ENCODE assay signal across 9 cellular contexts in the genomic region with DNA sequence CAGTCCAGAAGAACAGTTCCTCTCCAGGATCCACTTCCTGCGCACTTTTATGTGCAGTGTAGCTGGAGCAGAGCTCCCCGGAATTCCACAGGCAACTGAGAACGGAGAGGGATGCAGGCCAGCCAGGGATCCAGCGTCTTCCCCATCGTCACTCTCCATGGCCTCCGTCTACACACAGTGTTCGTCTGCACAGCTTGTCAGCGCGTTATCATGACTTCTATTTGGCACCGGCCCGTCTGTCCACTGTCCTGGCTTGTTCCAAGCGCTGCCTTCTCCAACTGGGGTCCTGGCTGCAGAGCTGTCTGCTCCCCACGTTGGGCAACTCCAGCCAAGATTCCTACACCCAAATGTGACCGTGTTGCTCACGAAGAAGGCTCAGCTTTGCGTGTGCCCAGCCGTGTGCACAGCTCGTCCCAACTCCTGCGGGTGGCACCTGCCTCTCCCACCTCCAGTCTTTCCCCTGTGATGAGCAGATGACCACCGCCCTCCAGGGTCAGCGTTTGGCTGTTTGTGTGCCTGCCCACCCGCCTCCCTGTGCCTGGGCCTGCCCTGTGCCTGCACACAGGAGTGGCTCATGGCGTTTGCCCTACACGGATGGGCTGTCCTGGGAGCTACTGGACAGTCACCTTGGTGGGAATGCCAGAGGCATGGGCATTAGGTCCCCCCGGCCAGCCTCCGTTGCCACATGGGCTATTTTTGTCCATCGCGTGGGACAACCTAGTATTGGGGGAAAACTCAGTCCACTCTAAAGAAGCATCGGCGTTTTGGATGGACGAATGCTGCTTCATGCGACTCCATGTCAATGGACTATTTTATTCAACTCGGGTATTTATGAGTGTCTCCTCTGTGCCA. TPM values are rescaled to one million over a fixed set of nuclear protein-coding genes. Genes with fewer than 3 reads are reported as not detected.
DNase-seq lines count a peak whose midpoint lies in the region; ATAC-seq and TF ChIP-seq lines count a peak whose summit lies in the region.
"Had no signal": no experiment of that assay in that cellular context is flagged by ENCODE, and none has a peak within 500 bp of the region (broad histone marks: within the 10 kb centered on the region; RNA-seq: fewer than 3 reads in every experiment).

No MANE protein-coding gene starts in this region.

- H2BK5ac ChIP-seq in mesenchymal stem cell (ENCODE audit: low read depth, low read length, poor library complexity, severe bottlenecking), result no peak overlapping the region

- peaks cover 44 to 79% (median 66%) of the 10 kb centered on the region in 4 donors for H3K4me1 Mint-ChIP-seq in CD4-positive, alpha-beta memory T cell
- H3K4me1 Mint-ChIP-seq in T-helper 17 cell, result peaks cover 57% of the 10 kb centered on the region
- H3K4me1 Mint-ChIP-seq in progenitor cell of endocrine pancreas (ENCODE audit: low read depth), result peaks cover 16% of the 10 kb centered on the region

- H2AFZ ChIP-seq in mesenchymal stem cell (ENCODE audit: low read depth, low read length) (no peak overlapping the region), SK-N-SH (ENCODE audit: low read depth) (no peak overlapping the region)

- H3K4me3 Mint-ChIP-seq in CD4-positive, alpha-beta memory T cell, result peak overlapping the region; percentile 64 to 92 (median 90)
- H3K4me3 Mint-ChIP-seq in T-helper 17 cell (peak overlapping the region; percentile 94), progenitor cell of endocrine pancreas (ENCODE audit: low read depth) (peak overlapping the region; percentile 78)

- no peak overlapping the region for H3K18ac ChIP-seq in mesenchymal stem cell (ENCODE audit: low read depth in 1 of 2, low read length in 2 of 2)

- CTCF ChIA-PET in CD4-positive, alpha-beta memory T cell (lab: Charles Lee; ENCODE audit: partially characterized antibody), result interaction anchor here (1.1 to 6.1 kb wide), 7 partner anchors 13 to 120 kb away, joined by 3 to 42 read pairs (median 8); a partner anchor contains a TSS
- CTCF ChIA-PET in SK-N-SH (lab: Yijun Ruan, JAX), result interaction anchor here (0.7 to 1.3 kb wide), 3 partner anchors 12 to 122 kb away, joined by 3 to 5 read pairs (median 3); no protein-coding TSS in a partner anchor

- H3K4me1 ChIP-seq in CD4-positive, alpha-beta memory T cell (ENCODE audit: insufficient read depth, low read length), result peaks cover 71% of the 10 kb centered on the region
- H3K4me1 ChIP-seq in mesenchymal stem cell (ENCODE audit: control insufficient read depth, insufficient read depth, low read depth, low read length), result peaks cover 20% of the 10 kb centered on the region
- peaks cover 10 to 23% of the 10 kb centered on the region in 2 experiments; a peak in 3 of 4 replicates for H3K4me1 ChIP-seq in SK-N-SH (ENCODE audit: control insufficient read depth in 1 of 2, insufficient read depth in 2 of 2, low read depth in 1 of 2, low read length in 1 of 2)

- no peak overlapping the region for H3K4me2 ChIP-seq in mesenchymal stem cell (ENCODE audit: low read length, poor library complexity, severe bottlenecking)
- no peak overlapping the region for H3K4me2 ChIP-seq in SK-N-SH

- H3K27ac ChIP-seq in CD4-positive, alpha-beta memory T cell (ENCODE audit: low read depth, low read length), result peak overlapping the region; percentile 88
- no peak overlapping the region for H3K27ac ChIP-seq in mesenchymal stem cell (ENCODE audit: low read length, poor library complexity, severe bottlenecking)
- H3K27ac ChIP-seq in SK-N-SH (ENCODE audit: low read depth in 2 of 2, low read length in 1 of 2), result no peak overlapping the region

- no peak overlapping the region for H2BK120ac ChIP-seq in mesenchymal stem cell (ENCODE audit: low read depth, low read length)

- peaks cover 20% of the 10 kb centered on the region for H3K79me1 ChIP-seq in mesenchymal stem cell (replicated peaks; ENCODE audit: low read length, poor library complexity, severe bottlenecking)

- peaks cover 29% of the 10 kb centered on the region for H3K79me2 ChIP-seq in SK-N-SH (ENCODE audit: insufficient read depth)

- no peak overlapping the region for H3K23ac ChIP-seq in mesenchymal stem cell (ENCODE audit: low read length in 2 of 2)

- no peak overlapping the region for H3K4ac ChIP-seq in mesenchymal stem cell (ENCODE audit: low read depth in 1 of 2, low read length in 2 of 2)

- no peak for TF ChIP-seq EP300 in SK-N-SH (IDR thresholded peaks at IDR 0.05; ENCODE audit: borderline replicate concordance in 1 of 2, low read depth in 1 of 2, low read length in 1 of 2)

- H3F3A ChIP-seq in SK-N-SH (replicated peaks; ENCODE audit: insufficient read depth), result no peaks in the 10 kb centered on the region

- H3K27me3 Mint-ChIP-seq in CD4-positive, alpha-beta memory T cell, result no peaks in the 10 kb centered on the region
- H3K27me3 Mint-ChIP-seq in T-helper 17 cell, result no peaks in the 10 kb centered on the region
- no peaks in the 10 kb centered on the region for H3K27me3 Mint-ChIP-seq in progenitor cell of endocrine pancreas

- no peak overlapping the region for H2BK15ac ChIP-seq in mesenchymal stem cell (ENCODE audit: low read depth, poor library complexity, severe bottlenecking)

- 98% methylated on average over 33 of the region's 33 CpGs for WGBS in mesenchymal stem cell
- WGBS in SK-N-SH (ENCODE audit: low lambda C conversion rate), result over 99% methylated on average over 24 of the region's 33 CpGs

- no peak for ATAC-seq in T-helper 17 cell

- POLR2A ChIA-PET in CD4-positive, alpha-beta memory T cell (lab: Charles Lee; ENCODE audit: partially characterized antibody), result interaction anchor here (1.0 to 5.9 kb wide), 9 partner anchors 8 to 96 kb away, joined by 5 to 146 read pairs (median 35); a partner anchor contains a TSS
- POLR2A ChIA-PET in SK-N-SH (lab: Yijun Ruan, JAX), result no interaction called here

- no peak for TF ChIP-seq RAD21 in SK-N-SH (IDR thresholded peaks at IDR 0.05; ENCODE audit: low read length)

- H3K27ac Mint-ChIP-seq in CD4-positive, alpha-beta memory T cell, result peak overlapping the region; percentile 70 to 99 (median 95)
- H3K27ac Mint-ChIP-seq in T-helper 17 cell (peak overlapping the region; percentile 98), progenitor cell of endocrine pancreas (peak overlapping the region; percentile 92)

- H3K27me3 ChIP-seq in CD4-positive, alpha-beta memory T cell (ENCODE audit: insufficient read depth, low read length), result no peaks in the 10 kb centered on the region
- H3K27me3 ChIP-seq in mesenchymal stem cell (ENCODE audit: control insufficient read depth in 1 of 2, insufficient read depth in 1 of 2, low read length in 2 of 2), result no peaks in the 10 kb centered on the region
- H3K27me3 ChIP-seq in SK-N-SH (ENCODE audit: insufficient read depth), result no peaks in the 10 kb centered on the region
- H3K27me3 ChIP-seq: tibial nerve had no signal

- no peak overlapping the region for H3K4me3 ChIP-seq in CD4-positive, alpha-beta memory T cell (ENCODE audit: low read length in 2 of 2)
- no peak overlapping the region for H3K4me3 ChIP-seq in mesenchymal stem cell (ENCODE audit: insufficient read depth in 1 of 2, low read depth in 1 of 2, low read length in 2 of 2)
- no peak overlapping the region; a peak in 1 of 4 replicates for H3K4me3 ChIP-seq in SK-N-SH (ENCODE audit: low read depth in 2 of 2, low read length in 1 of 2)

- H3K9ac ChIP-seq in mesenchymal stem cell (ENCODE audit: low read length), result no peak overlapping the region
- H3K9ac ChIP-seq in SK-N-SH, result no peak overlapping the region

- H3K36me3 ChIP-seq in CD4-positive, alpha-beta memory T cell (ENCODE audit: insufficient read depth, low read length), result no peaks in the 10 kb centered on the region
- peaks cover 21 to 27% of the 10 kb centered on the region in 2 experiments for H3K36me3 ChIP-seq in mesenchymal stem cell (ENCODE audit: control insufficient read depth in 1 of 2, insufficient read depth in 2 of 2, low read depth in 1 of 2, low read length in 2 of 2)
- H3K36me3 ChIP-seq in SK-N-SH (replicated peaks in 1 of 2; ENCODE audit: control insufficient read depth in 1 of 2, insufficient read depth in 2 of 2, low read length in 1 of 2), result peaks cover 0 to 20% of the 10 kb centered on the region in 2 experiments

- H3K36me3 Mint-ChIP-seq in CD4-positive, alpha-beta memory T cell, result peaks cover 0 to 16% of the 10 kb centered on the region in 2 donors
- H3K36me3 Mint-ChIP-seq in T-helper 17 cell (ENCODE audit: low read depth) (peaks cover 3% of the 10 kb centered on the region), progenitor cell of endocrine pancreas (ENCODE audit: insufficient read depth) (peaks cover 37% of the 10 kb centered on the region)

- intact Hi-C loops in CD4-positive, alpha-beta memory T cell (cut with micrococcal nuclease), result no loop called here

- no peak overlapping the region for H4K8ac ChIP-seq in mesenchymal stem cell (ENCODE audit: low read length)

- no peak for DNase-seq in CD4-positive, alpha-beta memory T cell
- DNase-seq in T-helper 17 cell, result no peak
- DNase-seq in fibroblast of gingiva (ENCODE audit: low read depth), result peak; percentile 1
- DNase-seq in progenitor cell of endocrine pancreas (ENCODE audit: low spot score, unreplicated experiment), result no peak
- no peak for DNase-seq in mesenchymal stem cell
- no peak for DNase-seq in SK-N-SH
- DNase-seq in nucleus accumbens (lab: John Stamatoyannopoulos, UW), result no peak
- no peak for DNase-seq in effector CD4-positive, alpha-beta T cell

- peaks cover 0 to 3% (median 0%) of the 10 kb centered on the region in 8 donors for H3K9me3 Mint-ChIP-seq in CD4-positive, alpha-beta memory T cell
- peaks cover 23% of the 10 kb centered on the region for H3K9me3 Mint-ChIP-seq in progenitor cell of endocrine pancreas (ENCODE audit: low read depth)

- no peak overlapping the region for H2BK12ac ChIP-seq in mesenchymal stem cell (ENCODE audit: low read length in 2 of 2)

- H3K14ac ChIP-seq in mesenchymal stem cell (ENCODE audit: low read length in 2 of 2), result no peak overlapping the region

- H2AK5ac ChIP-seq in mesenchymal stem cell (ENCODE audit: low read length, severe bottlenecking), result no peak overlapping the region

- TF ChIP-seq CTCF in progenitor cell of endocrine pancreas (IDR thresholded peaks at IDR 0.05; ENCODE audit: unreplicated experiment) (no peak), SK-N-SH (IDR thresholded peaks at IDR 0.05) (no peak)

- H3K9me3 ChIP-seq in CD4-positive, alpha-beta memory T cell (ENCODE audit: control insufficient read depth in 1 of 2, low read length in 2 of 2), result no peaks in the 10 kb centered on the region
- H3K9me3 ChIP-seq in T-helper 17 cell (ENCODE audit: control insufficient read depth, low read length, poor library complexity, severe bottlenecking) (no peaks in the 10 kb centered on the region), mesenchymal stem cell (ENCODE audit: control insufficient read depth, low read length) (peaks cover 13% of the 10 kb centered on the region), SK-N-SH (peaks cover 3% of the 10 kb centered on the region; the same call in 1 of the 2 replicates)
- H3K9me3 ChIP-seq: tibial nerve had no signal

- H4K91ac ChIP-seq in mesenchymal stem cell (ENCODE audit: low read length), result no peak overlapping the region

- H4K20me1 ChIP-seq in SK-N-SH (ENCODE audit: insufficient read depth), result peaks cover 13% of the 10 kb centered on the region

- no peaks in the 10 kb centered on the region for H3K9me2 ChIP-seq in SK-N-SH

RNA-seq across cellular contexts. Expression of a gene that starts 2.2 kb away (rescaled TPM):
- 100 to 1,000 TPM; 186 to 195 TPM for total RNA-seq in CD4-positive, alpha-beta memory T cell
- polyA plus RNA-seq in CD4-positive, alpha-beta memory T cell, result 10 to 100 TPM; 39.3 to 79.0 TPM
- 100 to 1,000 TPM; 164 to 184 TPM for total RNA-seq in T-helper 17 cell
- 199 and 204 TPM in 2 replicates for total RNA-seq in progenitor cell of endocrine pancreas
- polyA plus RNA-seq in mesenchymal stem cell (2013, experiment 1 of 2), result 96.7 TPM
- polyA plus RNA-seq in mesenchymal stem cell (2013, experiment 2 of 2), result 92.8 TPM
- polyA plus RNA-seq in SK-N-SH (2012; rRNA removed), result 158 and 183 TPM in 2 replicates
- polyA plus RNA-seq in SK-N-SH (2012; cell fraction: cytosol; rRNA removed), result 73.8 and 122 TPM in 2 replicates
- polyA plus RNA-seq in SK-N-SH (2012; cell fraction: nucleus; rRNA removed), result 419 and 467 TPM in 2 replicates

RNA-seq across cellular contexts. Expression of a gene that starts 38.5 kb away (rescaled TPM):
- 100 to 1,000 TPM; 101 to 106 TPM for total RNA-seq in CD4-positive, alpha-beta memory T cell
- polyA plus RNA-seq in CD4-positive, alpha-beta memory T cell, result 10 to 100 TPM; 54.1 to 70.9 TPM
- total RNA-seq in T-helper 17 cell (10 to 100 TPM; 46.9 to 75.8 TPM), progenitor cell of endocrine pancreas (77.8 and 81.3 TPM in 2 replicates)
- 37.6 TPM for polyA plus RNA-seq in mesenchymal stem cell (2013, experiment 1 of 2)
- polyA plus RNA-seq in mesenchymal stem cell (2013, experiment 2 of 2), result 37.1 TPM
- 123 and 128 TPM in 2 replicates for polyA plus RNA-seq in SK-N-SH (2012; rRNA removed)
- 64.4 and 85.4 TPM in 2 replicates for polyA plus RNA-seq in SK-N-SH (2012; cell fraction: cytosol; rRNA removed)
- polyA plus RNA-seq in SK-N-SH (2012; cell fraction: nucleus; rRNA removed), result 196 and 274 TPM in 2 replicates
